In genomic region chr15:101207867-101208288, GRCh38 we compare ENCODE assay signal across 12 cellular contexts. TPM values are rescaled to one million over a fixed set of nuclear protein-coding genes. Genes with fewer than 3 reads are reported as not detected.
A peak's percentile ranks its signal among the peaks of the same experiment; 100 is the strongest.
DNase-seq lines count a peak whose midpoint lies in the region; ATAC-seq and TF ChIP-seq lines count a peak whose summit lies in the region.
"Had no signal": no experiment of that assay in that cellular context is flagged by ENCODE, and none has a peak within 500 bp of the region (broad histone marks: within the 10 kb centered on the region; RNA-seq: fewer than 3 reads in every experiment).

No MANE protein-coding gene starts in this region.

- H3K27me3 Mint-ChIP-seq in activated naive CD4-positive, alpha-beta T cell treated with anti-CD3 and anti-CD28 coated beads for 36 hours (ENCODE audit: low read depth): no peaks in the 10 kb centered on the region
- no peaks in the 10 kb centered on the region for H3K27me3 Mint-ChIP-seq in activated T-helper 2 cell treated with anti-CD3 and anti-CD28 coated beads, Interferon-gamma antibody, Interleukin-2, Interleukin-4, amounts not matched to agents 10 μg/mL and 5 μg/mL and 100 μg/mL, durations not matched to agents 14 hours and 24 hours and 36 hours (ENCODE audit: low read depth)

- TF ChIP-seq EP300 in upper lobe of left lung (IDR thresholded peaks at IDR 0.05): peak in 2 of 4 donors; percentile 50 to 54

- TF ChIP-seq CTCF in upper lobe of left lung (IDR thresholded peaks at IDR 0.05): no peak

- no peaks in the 10 kb centered on the region for H3K9me3 Mint-ChIP-seq in activated naive CD4-positive, alpha-beta T cell treated with anti-CD3 and anti-CD28 coated beads for 36 hours
- no peaks in the 10 kb centered on the region for H3K9me3 Mint-ChIP-seq in activated T-helper 2 cell treated with anti-CD3 and anti-CD28 coated beads, Interferon-gamma antibody, Interleukin-2, Interleukin-4, amounts not matched to agents 10 μg/mL and 5 μg/mL and 100 μg/mL, durations not matched to agents 14 hours and 24 hours and 36 hours

- H3K27ac Mint-ChIP-seq in activated naive CD4-positive, alpha-beta T cell treated with anti-CD3 and anti-CD28 coated beads for 36 hours: peak overlapping the region; percentile 22
- peak overlapping the region; percentile 76 for H3K27ac Mint-ChIP-seq in activated T-helper 2 cell treated with anti-CD3 and anti-CD28 coated beads, Interferon-gamma antibody, Interleukin-2, Interleukin-4, amounts not matched to agents 10 μg/mL and 5 μg/mL and 100 μg/mL, durations not matched to agents 14 hours and 24 hours and 36 hours

- H3K4me1 Mint-ChIP-seq in activated naive CD4-positive, alpha-beta T cell treated with anti-CD3 and anti-CD28 coated beads for 36 hours (ENCODE audit: low read depth): peaks cover 87% of the 10 kb centered on the region
- peaks cover 85% of the 10 kb centered on the region for H3K4me1 Mint-ChIP-seq in activated T-helper 2 cell treated with anti-CD3 and anti-CD28 coated beads, Interferon-gamma antibody, Interleukin-2, Interleukin-4, amounts not matched to agents 10 μg/mL and 5 μg/mL and 100 μg/mL, durations not matched to agents 14 hours and 24 hours and 36 hours (ENCODE audit: low read depth)

- H3K9me3 ChIP-seq in right cardiac atrium (ENCODE audit: control insufficient read depth, low read length) (no peaks in the 10 kb centered on the region), upper lobe of left lung (no peaks in the 10 kb centered on the region)

- H3K27ac ChIP-seq in right cardiac atrium (ENCODE audit: low read length) (peak overlapping the region; percentile 62), upper lobe of left lung (peak overlapping the region; percentile 8 to 73 (median 49))

- intact Hi-C loops in activated naive CD4-positive, alpha-beta T cell treated with anti-CD3 and anti-CD28 coated beads for 36 hours (cut with micrococcal nuclease): loop anchor here (1.0 kb wide), 1 partner anchor 9 kb away; no protein-coding TSS in a partner anchor
- intact Hi-C loops in activated T-helper 2 cell treated with anti-CD3 and anti-CD28 coated beads, Interferon-gamma antibody, Interleukin-2, Interleukin-4, amounts not matched to agents 10 μg/mL and 5 μg/mL and 100 μg/mL, durations not matched to agents 14 hours and 24 hours and 36 hours (cut with micrococcal nuclease): loop anchor here (2.0 to 10.0 kb wide), 2 partner anchors 39 to 613 kb away; no protein-coding TSS in a partner anchor
- intact Hi-C loops in right cardiac atrium (cut with DNase I): loop anchor here in 1 of 4 donors (10.0 kb wide), 1 partner anchor 83 kb away; no protein-coding TSS in a partner anchor

- no peak for DNase-seq in activated naive CD4-positive, alpha-beta T cell treated with anti-CD3 and anti-CD28 coated beads for 36 hours
- no peak for DNase-seq in activated naive CD4-positive, alpha-beta T cell treated with Interleukin-2 at 50 U/mL for 16 hours
- DNase-seq in activated T-helper 2 cell treated with anti-CD3 and anti-CD28 coated beads, Interferon-gamma antibody, Interleukin-2, Interleukin-4, amounts not matched to agents 10 μg/mL and 5 μg/mL and 100 μg/mL, durations not matched to agents 14 hours and 24 hours and 36 hours (ENCODE audit: low spot score): no peak
- DNase-seq in right cardiac atrium: peak in 1 of 3 donors; percentile 60
- DNase-seq in upper lobe of left lung: peak; percentile 37 to 78
- no peak for DNase-seq in NCI-H2196 treated with DMSO at 0.1 percent for 48 hours (lab: John Stamatoyannopoulos, UW; ENCODE audit: unreplicated experiment)
- DNase-seq in NCI-H748 (lab: John Stamatoyannopoulos, UW; ENCODE audit: unreplicated experiment): no peak
- no peak for DNase-seq in stimulated activated CD8-positive, alpha-beta memory T cell treated with anti-CD3 and anti-CD28 coated beads, Interleukin-4, amount 100 ng/mL, for 48 hours
- DNase-seq: activated CD4-positive, alpha-beta T cell treated with anti-CD3 and anti-CD28 coated beads for 4 hours; cortex of kidney; kidney had no signal

- H3K27me3 ChIP-seq in right cardiac atrium (ENCODE audit: control insufficient read depth, insufficient read depth) (no peaks in the 10 kb centered on the region), upper lobe of left lung (no peaks in the 10 kb centered on the region)

- H3K36me3 Mint-ChIP-seq in activated naive CD4-positive, alpha-beta T cell treated with anti-CD3 and anti-CD28 coated beads for 36 hours (ENCODE audit: low read depth): no peaks in the 10 kb centered on the region
- peaks cover 60% of the 10 kb centered on the region for H3K36me3 Mint-ChIP-seq in activated T-helper 2 cell treated with anti-CD3 and anti-CD28 coated beads, Interferon-gamma antibody, Interleukin-2, Interleukin-4, amounts not matched to agents 10 μg/mL and 5 μg/mL and 100 μg/mL, durations not matched to agents 14 hours and 24 hours and 36 hours (ENCODE audit: low read depth)

- H3K4me3 ChIP-seq in right cardiac atrium (ENCODE audit: low read length): no peak overlapping the region
- H3K4me3 ChIP-seq in upper lobe of left lung: no peak overlapping the region

- 80% methylated on average over 5 of the region's 5 CpGs for WGBS in right cardiac atrium
- WGBS in upper lobe of left lung, 2 donors: 63 to 79% methylated on average over 5 of the region's 5 CpGs

- no peaks in the 10 kb centered on the region for H3K36me3 ChIP-seq in upper lobe of left lung

- no peak overlapping the region for H3K4me3 Mint-ChIP-seq in activated naive CD4-positive, alpha-beta T cell treated with anti-CD3 and anti-CD28 coated beads for 36 hours
- no peak overlapping the region for H3K4me3 Mint-ChIP-seq in activated T-helper 2 cell treated with anti-CD3 and anti-CD28 coated beads, Interferon-gamma antibody, Interleukin-2, Interleukin-4, amounts not matched to agents 10 μg/mL and 5 μg/mL and 100 μg/mL, durations not matched to agents 14 hours and 24 hours and 36 hours (ENCODE audit: low read depth)

- no peak for TF ChIP-seq POLR2A in upper lobe of left lung (IDR thresholded peaks at IDR 0.05)

- H3K4me1 ChIP-seq in right cardiac atrium (ENCODE audit: control insufficient read depth, insufficient read depth, low read length): peaks cover 12% of the 10 kb centered on the region
- H3K4me1 ChIP-seq in upper lobe of left lung: peaks cover 31 to 83% (median 48%) of the 10 kb centered on the region in 4 donors

- CTCF ChIA-PET in activated naive CD4-positive, alpha-beta T cell treated with anti-CD3 and anti-CD28 coated beads for 36 hours (lab: Charles Lee): no interaction called here

- ATAC-seq in right cardiac atrium: peak; percentile 60 to 67
- ATAC-seq in upper lobe of left lung (ENCODE audit: low FRiP score in 2 of 2): peak; percentile 57 to 79
- ATAC-seq: HCT116 had no signal

RNA-seq across cellular contexts. Expression of gene CHSY1, which starts 44.0 kb away (rescaled TPM):
- 10 to 100 TPM; 19.5 to 21.8 TPM for total RNA-seq in activated naive CD4-positive, alpha-beta T cell treated with anti-CD3 and anti-CD28 coated beads for 36 hours
- 50.5 and 52.2 TPM in 2 replicates for total RNA-seq in activated T-helper 2 cell treated with anti-CD3 and anti-CD28 coated beads, Interferon-gamma antibody, Interleukin-2, Interleukin-4, amounts not matched to agents 10 μg/mL and 5 μg/mL and 100 μg/mL, durations not matched to agents 14 hours and 24 hours and 36 hours
- total RNA-seq in right cardiac atrium: 10 to 100 TPM; 24.5 to 44.7 (median 28.9) TPM
- polyA plus RNA-seq in right cardiac atrium: 11.9 TPM
- total RNA-seq in upper lobe of left lung: 10 to 100 TPM; 12.4 to 38.3 (median 23.7) TPM

Comparison
In these comparisons a context has a peak if more than half of its experiments do, and no peak if none do; other contexts are left out.
1. DNase-seq: peak in upper lobe of left lung (2 of 2); none in activated naive CD4-positive, alpha-beta T cell treated with anti-CD3 and anti-CD28 coated beads for 36 hours (single experiment), activated naive CD4-positive, alpha-beta T cell treated with Interleukin-2 at 50 U/mL for 16 hours (single experiment), activated T-helper 2 cell treated with anti-CD3 and anti-CD28 coated beads, Interferon-gamma antibody, Interleukin-2, Interleukin-4, amounts not matched to agents 10 μg/mL and 5 μg/mL and 100 μg/mL, durations not matched to agents 14 hours and 24 hours and 36 hours (single experiment), NCI-H2196 treated with DMSO at 0.1 percent for 48 hours (single experiment), NCI-H748 (single experiment) and stimulated activated CD8-positive, alpha-beta memory T cell treated with anti-CD3 and anti-CD28 coated beads, Interleukin-4, amount 100 ng/mL, for 48 hours (single experiment).